In genomic region chr6:158050955-158051354, GRCh38 we compare ENCODE assay signal across 2 cellular contexts.
A peak's percentile ranks its signal among the peaks of the same experiment; 100 is the strongest.
TF ChIP-seq lines count a peak whose summit lies in the region.

No MANE protein-coding gene starts in this region.

TF ChIP-seq in HepG2, 621 proteins besides CTCF, POLR2A, EP300 and RAD21 (continued from another document):
- no peak for TF ChIP-seq TOPORS (CRISPR knock-in tag; IDR thresholded peaks at IDR 0.05)
TF ChIP-seq in HepG2: peak in this region for 1.

TF ChIP-seq in SK-N-SH, 30 proteins besides CTCF, POLR2A, EP300 and RAD21:
- TF ChIP-seq PBX3 (IDR thresholded peaks at IDR 0.05) (peak; percentile 31), FOSL2 (IDR thresholded peaks at IDR 0.05; ENCODE audit: borderline replicate concordance, low read depth) (0 out of 2 replicates have a peak, but pooled peaks have one; percentile 8), RCOR1 (IDR thresholded peaks at IDR 0.05; ENCODE audit: low read length) (no peak), RFX5 (IDR thresholded peaks at IDR 0.05; ENCODE audit: low read length) (no peak)
